Comparison of ENCODE assay signal across 26 cellular contexts in the genomic region with DNA sequence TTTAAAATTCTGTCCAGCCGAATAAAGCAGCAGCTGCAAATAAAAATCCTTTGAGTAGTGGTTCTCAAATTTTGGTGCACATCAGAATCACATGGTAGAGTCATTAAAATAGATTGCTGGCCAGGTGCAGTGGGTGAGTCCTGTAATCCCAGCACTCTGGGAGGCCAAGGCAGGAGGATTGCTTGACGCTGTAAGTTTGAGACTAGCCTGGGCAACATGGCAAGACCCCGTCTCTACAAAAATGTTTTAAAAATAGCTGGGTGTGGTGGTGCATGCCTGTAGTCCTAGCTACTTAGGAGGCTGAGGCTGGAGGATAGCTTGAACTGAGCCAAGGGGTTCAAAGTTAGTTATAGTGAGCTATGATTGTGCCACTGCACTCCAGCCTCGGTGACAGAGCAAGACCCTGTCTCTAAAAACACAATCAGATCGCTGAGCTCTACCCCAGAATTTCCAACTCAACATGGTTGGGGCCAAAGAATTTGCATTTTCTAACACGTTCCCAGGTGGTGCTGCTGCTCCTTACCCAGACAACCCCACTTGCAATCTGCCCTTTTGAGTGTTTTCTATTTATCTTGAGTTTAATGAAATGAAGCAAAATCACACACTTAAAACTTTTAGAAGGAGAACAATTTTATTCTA. TPM values are rescaled to one million over a fixed set of nuclear protein-coding genes. Genes with fewer than 3 reads are reported as not detected.
A peak's percentile ranks its signal among the peaks of the same experiment; 100 is the strongest.
DNase-seq lines count a peak whose midpoint lies in the region; ATAC-seq, FAIRE-seq and TF ChIP-seq lines count a peak whose summit lies in the region.
"Had no signal": no experiment of that assay in that cellular context is flagged by ENCODE, and none has a peak within 500 bp of the region (broad histone marks: within the 10 kb centered on the region; RNA-seq: fewer than 3 reads in every experiment).

No MANE protein-coding gene starts in this region.

- no peak overlapping the region for H2AFZ ChIP-seq in SU-DHL-6 (ENCODE audit: low read depth, low read length, severe bottlenecking)
- no peak overlapping the region for H2AFZ ChIP-seq in K562 (ENCODE audit: low read depth, low read length)

- H3K9me1 ChIP-seq in K562 (ENCODE audit: control insufficient read depth, insufficient read depth, low read length) = no peaks in the 10 kb centered on the region

- no peaks in the 10 kb centered on the region for H3K27me3 Mint-ChIP-seq in stimulated activated naive CD8-positive, alpha-beta T cell treated with anti-CD3 and anti-CD28 coated beads, Interleukin-15, Interleukin-2, amounts not matched to agents 100 ng/mL and 50 ng/mL, for 24 hours

- H3K79me2 ChIP-seq in SU-DHL-6 (ENCODE audit: insufficient read depth, low read length) (peaks cover 17% of the 10 kb centered on the region; the same call in 1 of the 2 replicates), K562 (ENCODE audit: control insufficient read depth, insufficient read depth, low read length) (no peaks in the 10 kb centered on the region)

- WGBS in K562 (ENCODE audit: insufficient coverage, low coverage, missing lambda C conversion rate) = 83% methylated on average over 5 of the region's 6 CpGs
- WGBS in pancreas, 2 donors = 83 to 91% methylated on average over 6 of the region's 6 CpGs
- WGBS in esophagus squamous epithelium, 2 donors = 80 to 82% methylated on average over 6 of the region's 6 CpGs

- intact Hi-C loops in K562 (cut with micrococcal nuclease) = no loop called here
- intact Hi-C loops in pancreas (cut with DNase I) = loop anchor here in 1 of 3 donors (10.0 kb wide), 1 partner anchor 89 kb away; no protein-coding TSS in a partner anchor
- intact Hi-C loops in esophagus squamous epithelium (cut with DNase I) = no loop called here

- TF ChIP-seq CTCF in SU-DHL-6 (IDR thresholded peaks at IDR 0.05; ENCODE audit: insufficient read depth, low read length, poor library complexity, severe bottlenecking) (no peak), K562 (IDR thresholded peaks at IDR 0.05 in 2 of 3, conservative IDR thresholded peaks at IDR 0.05 in 1 of 3; ENCODE audit: insufficient read depth in 2 of 3, low read depth in 1 of 3, low read length in 3 of 3) (no peak), right atrium auricular region (IDR thresholded peaks at IDR 0.05) (no peak), pancreas (IDR thresholded peaks at IDR 0.05) (no peak), esophagus squamous epithelium (IDR thresholded peaks at IDR 0.05) (no peak)

- in situ Hi-C loops in K562 (cut with MboI) = loop anchor here (10.0 kb wide), 1 partner anchor 99 kb away; no protein-coding TSS in a partner anchor

- H3K4me3 Mint-ChIP-seq in stimulated activated naive CD8-positive, alpha-beta T cell treated with anti-CD3 and anti-CD28 coated beads, Interleukin-15, Interleukin-2, amounts not matched to agents 100 ng/mL and 50 ng/mL, for 24 hours = peak overlapping the region; percentile 39
- H3K4me3 Mint-ChIP-seq: activated T-cell treated with anti-CD3 and anti-CD28 coated beads, Interleukin-2, amount 50 U/mL, for 4 hours; H9; mesothelial cell of epicardium; T-helper 2 cell treated with Interferon-gamma antibody and Interleukin-4, amounts not matched to agents 5 μg/mL and 100 μg/mL, for 36 hours had no signal

- peaks cover 49% of the 10 kb centered on the region for H3K36me3 ChIP-seq in SU-DHL-6 (ENCODE audit: low read length)
- peaks cover 55% of the 10 kb centered on the region for H3K36me3 ChIP-seq in K562 (ENCODE audit: control insufficient read depth, insufficient read depth, low read length)
- peaks cover 64% of the 10 kb centered on the region for H3K36me3 ChIP-seq in right atrium auricular region
- H3K36me3 ChIP-seq in pancreas = peaks cover 4 to 23% (median 4%) of the 10 kb centered on the region in 3 donors
- H3K36me3 ChIP-seq in esophagus squamous epithelium = peaks cover 6 to 87% (median 8%) of the 10 kb centered on the region in 3 donors

- TF ChIP-seq POLR2A in K562 (conservative IDR thresholded peaks at IDR 0.05) (no peak), esophagus squamous epithelium (IDR thresholded peaks at IDR 0.05) (no peak)

- H3K27me3 ChIP-seq in SU-DHL-6 (ENCODE audit: low read length) (no peaks in the 10 kb centered on the region), K562 (ENCODE audit: control insufficient read depth in 2 of 2, insufficient read depth in 2 of 2, low read length in 2 of 2) (no peaks in the 10 kb centered on the region), right atrium auricular region (no peaks in the 10 kb centered on the region), pancreas (no peaks in the 10 kb centered on the region), esophagus squamous epithelium (no peaks in the 10 kb centered on the region)
- H3K27me3 ChIP-seq: stomach, tibial artery, vagina had no signal

- peak; percentile 35 for FAIRE-seq in K562 (lab: Jason Lieb, UNC)
- FAIRE-seq in pancreas (lab: Jason Lieb, UNC) = no peak

- no peaks in the 10 kb centered on the region for H3K9me3 Mint-ChIP-seq in stimulated activated naive CD8-positive, alpha-beta T cell treated with anti-CD3 and anti-CD28 coated beads, Interleukin-15, Interleukin-2, amounts not matched to agents 100 ng/mL and 50 ng/mL, for 24 hours
- H3K9me3 Mint-ChIP-seq: activated T-cell treated with anti-CD3 and anti-CD28 coated beads, Interleukin-2, amount 50 U/mL, for 4 hours; H9; mesothelial cell of epicardium; T-helper 2 cell treated with Interferon-gamma antibody and Interleukin-4, amounts not matched to agents 5 μg/mL and 100 μg/mL, for 36 hours had no signal

- H3K9me3 ChIP-seq in SU-DHL-6 (ENCODE audit: insufficient read depth, low read length) (no peaks in the 10 kb centered on the region), K562 (replicated peaks; ENCODE audit: control insufficient read depth, insufficient read depth, low read depth, low read length) (no peaks in the 10 kb centered on the region), right atrium auricular region (no peaks in the 10 kb centered on the region), pancreas (no peaks in the 10 kb centered on the region), esophagus squamous epithelium (no peaks in the 10 kb centered on the region)
- H3K9me3 ChIP-seq: stomach, tibial artery, vagina had no signal

- H3K9ac ChIP-seq in SU-DHL-6 (ENCODE audit: low read length) (no peak overlapping the region), K562 (ENCODE audit: insufficient read depth in 1 of 2, low read depth in 2 of 2, low read length in 2 of 2) (no peak overlapping the region)

- H3K4me3 ChIP-seq in SU-DHL-6 (ENCODE audit: insufficient read depth, low read length, poor library complexity, severe bottlenecking) = no peak overlapping the region
- H3K4me3 ChIP-seq in K562 = no peak overlapping the region
- H3K4me3 ChIP-seq in right atrium auricular region = no peak overlapping the region
- no peak overlapping the region for H3K4me3 ChIP-seq in pancreas
- H3K4me3 ChIP-seq in esophagus squamous epithelium = no peak overlapping the region
- H3K4me3 ChIP-seq: skin epidermis, stomach, tibial artery, vagina had no signal

- peak overlapping the region; percentile 74 for H3K27ac Mint-ChIP-seq in stimulated activated naive CD8-positive, alpha-beta T cell treated with anti-CD3 and anti-CD28 coated beads, Interleukin-15, Interleukin-2, amounts not matched to agents 100 ng/mL and 50 ng/mL, for 24 hours
- H3K27ac Mint-ChIP-seq: mesothelial cell of epicardium had no signal

- CTCF ChIA-PET in K562 (lab: Yijun Ruan, JAX; ENCODE audit: low intra/inter-chr PET ratio) = no interaction called here

- no peaks in the 10 kb centered on the region for H4K20me1 ChIP-seq in SU-DHL-6 (ENCODE audit: low read depth, low read length)
- H4K20me1 ChIP-seq in K562 (replicated peaks; ENCODE audit: control insufficient read depth, insufficient read depth, low read length) = no peaks in the 10 kb centered on the region

- no peak for TF ChIP-seq RAD21 in K562 (CRISPR knock-in tag; conservative IDR thresholded peaks at IDR 0.05 in 1 of 2, IDR thresholded peaks at IDR 0.05 in 1 of 2)

- TF ChIP-seq EP300 in K562 (IDR thresholded peaks at IDR 0.05; ENCODE audit: low read length) = no peak

- ATAC-seq in stimulated activated naive CD8-positive, alpha-beta T cell treated with anti-CD3 and anti-CD28 coated beads, Interleukin-15, Interleukin-2, amounts not matched to agents 100 U/mL and 50 U/mL, for 24 hours = no peak
- no peak for ATAC-seq in K562
- ATAC-seq in pancreas = no peak
- ATAC-seq: SK-N-SH treated with all-trans-retinoic acid at 6 μM for 48 hours had no signal

- H3K4me1 Mint-ChIP-seq in stimulated activated naive CD8-positive, alpha-beta T cell treated with anti-CD3 and anti-CD28 coated beads, Interleukin-15, Interleukin-2, amounts not matched to agents 100 ng/mL and 50 ng/mL, for 24 hours (ENCODE audit: low read depth) = peaks cover 42% of the 10 kb centered on the region
- H3K4me1 Mint-ChIP-seq: mesothelial cell of epicardium had no signal

- peaks cover 67% of the 10 kb centered on the region for H3F3A ChIP-seq in SU-DHL-6 (ENCODE audit: insufficient read depth)

- H3K4me2 ChIP-seq in SU-DHL-6 (ENCODE audit: low read depth, low read length, poor library complexity, severe bottlenecking) (peak overlapping the region; percentile 28), K562 (ENCODE audit: insufficient read depth, low read length) (no peak overlapping the region)

- DNase-seq in stimulated activated naive CD8-positive, alpha-beta T cell treated with anti-CD3 and anti-CD28 coated beads, Interleukin-15, Interleukin-2, amounts not matched to agents 100 U/mL and 50 U/mL, for 24 hours = no peak
- DNase-seq in K562 (ENCODE audit: extremely low read depth in 1 of 4, low spot score in 3 of 4) = no peak
- DNase-seq in right atrium auricular region (ENCODE audit: low spot score) = no peak
- DNase-seq in T-helper 9 cell = no peak
- DNase-seq in pancreas = no peak
- DNase-seq in esophagus squamous epithelium (lab: John Stamatoyannopoulos, UW) = no peak
- DNase-seq: activated CD4-positive, alpha-beta T cell treated with anti-CD3 and anti-CD28 coated beads for 4 hours; activated T-cell treated with anti-CD3 and anti-CD28 coated beads, Interleukin-2, amount 50 U/mL, for 4 hours; amygdala; DMS153; H9; Kasumi-1; NCI-H1436; NCI-H2081; NCI-H524 treated with DMSO at 0.1 percent for 48 hours; Right ventricle myocardium superior; stomach; tibial artery had no signal

- BruUV-seq in K562 (replicated peaks; lab: Mats Ljungman, UMichigan) = no TSS peak

- H3K27ac ChIP-seq in SU-DHL-6 (ENCODE audit: low read depth, low read length) (peak overlapping the region; percentile 54), K562 (ENCODE audit: extremely low read depth, low read depth, low read length) (no peak overlapping the region), right atrium auricular region (no peak overlapping the region), pancreas (no peak overlapping the region), esophagus squamous epithelium (no peak overlapping the region)
- H3K27ac ChIP-seq: HL-60, skin epidermis, stomach, tibial artery, vagina had no signal

- POLR2A ChIA-PET in K562 (lab: Yijun Ruan, JAX) = interaction anchor here (0.9 kb wide), 1 partner anchor 54 kb away, joined by 4 read pairs; no protein-coding TSS in a partner anchor

- peaks cover 68% of the 10 kb centered on the region for H3K36me3 Mint-ChIP-seq in stimulated activated naive CD8-positive, alpha-beta T cell treated with anti-CD3 and anti-CD28 coated beads, Interleukin-15, Interleukin-2, amounts not matched to agents 100 ng/mL and 50 ng/mL, for 24 hours (ENCODE audit: low read depth)

- H3K4me1 ChIP-seq in K562 (replicated peaks in 1 of 2; ENCODE audit: control insufficient read depth in 2 of 2, insufficient read depth in 2 of 2, low read length in 2 of 2) (peaks cover 0 to 3% of the 10 kb centered on the region in 2 experiments; a peak in 1 of 5 replicates), right atrium auricular region (peaks cover 0 to 6% of the 10 kb centered on the region in 2 donors), pancreas (no peaks in the 10 kb centered on the region), esophagus squamous epithelium (no peaks in the 10 kb centered on the region)
- H3K4me1 ChIP-seq: tibial artery, vagina had no signal

- H3K9me2 ChIP-seq in SU-DHL-6 (replicated peaks; ENCODE audit: insufficient read depth, low read length) = no peaks in the 10 kb centered on the region

RNA-seq across cellular contexts. Expression of gene BIRC2, which starts 48.8 kb away (rescaled TPM):
- 35.5 and 77.2 TPM in 2 replicates for total RNA-seq in K562 (2011; cell fraction: chromatin; rRNA removed; ENCODE audit: low replicate concordance)
- 22.5 and 23.8 TPM in 2 replicates for total RNA-seq in K562 (2011; cell fraction: nucleolus; rRNA removed)
- total RNA-seq in K562 (2011; cell fraction: nucleoplasm; rRNA removed) = 38.9 and 43.3 TPM in 2 replicates
- 18.3 and 20.6 TPM in 2 replicates for total RNA-seq in K562 (2014; rRNA removed)
- total RNA-seq in K562 (2014; rRNA removed; fragmentation: Illumina TruSeq; extraction: Trizol) = 35.6 and 39.0 TPM in 2 replicates
- total RNA-seq in K562 (2015; rRNA removed; fragmentation: Illumina TruSeq; extraction: Trizol) = 34.2 and 35.1 TPM in 2 replicates
- total RNA-seq in K562 (2021) = 19.9 and 24.7 TPM in 2 replicates
- polyA plus RNA-seq in K562 (2011; rRNA removed) = 45.9 and 52.2 TPM in 2 replicates
- polyA plus RNA-seq in K562 (2011; cell fraction: cytosol; rRNA removed) = 17.0 and 35.4 TPM in 2 replicates
- 34.8 and 61.2 TPM in 2 replicates for polyA plus RNA-seq in K562 (2011; cell fraction: nucleus; rRNA removed)
- 19.6 and 23.2 TPM in 2 replicates for polyA plus RNA-seq in K562 (2012)
- polyA plus RNA-seq in K562 (2014; fragmentation: Illumina TruSeq; extraction: Trizol) = 25.3 and 27.1 TPM in 2 replicates
- polyA plus RNA-seq in K562 (2014; fragmentation: Nextera tagmentation; extraction: Ambion mirVana) = 10 to 100 TPM; 14.3 to 20.7 TPM
- 17.1 and 17.9 TPM in 2 replicates for polyA plus RNA-seq in K562 (2014; rRNA removed)
- polyA minus RNA-seq in K562 (2011; rRNA and poly(A)+ RNA removed) = 51.8 and 76.0 TPM in 2 replicates
- polyA minus RNA-seq in K562 (2011; cell fraction: cytosol; rRNA and poly(A)+ RNA removed) = 10.3 and 15.7 TPM in 2 replicates
- 36.6 and 80.8 TPM in 2 replicates for polyA minus RNA-seq in K562 (2011; cell fraction: nucleus; rRNA and poly(A)+ RNA removed)
- total RNA-seq in right atrium auricular region = 10 to 100 TPM; 31.5 to 36.8 TPM
- total RNA-seq in pancreas = 10 to 100 TPM; 20.2 to 39.1 (median 24.7) TPM
- polyA plus RNA-seq in pancreas = 10 to 100 TPM; 20.3 to 23.0 TPM
- total RNA-seq in esophagus squamous epithelium = 10 to 100 TPM; 18.9 to 38.7 (median 26.4) TPM

RNA-seq across cellular contexts. Expression of gene TMEM123, which starts 56.7 kb away (rescaled TPM):
- total RNA-seq in K562 (2011; cell fraction: chromatin; rRNA removed; ENCODE audit: low replicate concordance) = 82.8 and 147 TPM in 2 replicates
- 97.2 and 106 TPM in 2 replicates for total RNA-seq in K562 (2011; cell fraction: nucleolus; rRNA removed)
- 158 and 240 TPM in 2 replicates for total RNA-seq in K562 (2011; cell fraction: nucleoplasm; rRNA removed)
- total RNA-seq in K562 (2014; rRNA removed) (50.2 and 55.0 TPM in 2 replicates), K562 (2014; rRNA removed; fragmentation: Illumina TruSeq; extraction: Trizol) (132 and 151 TPM in 2 replicates), K562 (2015; rRNA removed; fragmentation: Illumina TruSeq; extraction: Trizol) (139 and 149 TPM in 2 replicates), K562 (2021) (80.0 and 82.4 TPM in 2 replicates), right atrium auricular region (10 to 100 TPM; 72.8 to 80.7 TPM), pancreas (100 to 1,000 TPM in 2 of 6 donors, 10 to 100 TPM in 4; 41.9 to 122 (median 63.0) TPM), esophagus squamous epithelium (100 to 1,000 TPM in 3 of 4 donors, 10 to 100 TPM in 1; 53.2 to 152 (median 128) TPM)
- polyA plus RNA-seq in K562 (2011; rRNA removed) (327 and 344 TPM in 2 replicates), K562 (2014; fragmentation: Illumina TruSeq; extraction: Trizol) (100 and 104 TPM in 2 replicates), K562 (2014; fragmentation: Nextera tagmentation; extraction: Ambion mirVana) (10 to 100 TPM; 19.8 to 29.4 TPM), K562 (2014; rRNA removed) (50.1 and 52.3 TPM in 2 replicates), pancreas (10 to 100 TPM; 18.7 to 39.0 TPM)
- polyA plus RNA-seq in K562 (2011; cell fraction: cytosol; rRNA removed) = 95.7 and 139 TPM in 2 replicates
- polyA plus RNA-seq in K562 (2011; cell fraction: nucleus; rRNA removed) = 33.6 and 76.0 TPM in 2 replicates
- polyA plus RNA-seq in K562 (2012) = 73.9 and 87.4 TPM in 2 replicates
- polyA minus RNA-seq in K562 (2011; rRNA and poly(A)+ RNA removed) = 518 and 545 TPM in 2 replicates
- 108 and 135 TPM in 2 replicates for polyA minus RNA-seq in K562 (2011; cell fraction: cytosol; rRNA and poly(A)+ RNA removed)
- 22.5 and 48.3 TPM in 2 replicates for polyA minus RNA-seq in K562 (2011; cell fraction: nucleus; rRNA and poly(A)+ RNA removed)
